Comparison of ENCODE assay signal across 21 cellular contexts in genomic region chr3:160217675-160218074, GRCh38. TPM values are rescaled to one million over a fixed set of nuclear protein-coding genes. Genes with fewer than 3 reads are reported as not detected.
DNase-seq lines count a peak whose midpoint lies in the region; FAIRE-seq and TF ChIP-seq lines count a peak whose summit lies in the region.
"Had no signal": no experiment of that assay in that cellular context is flagged by ENCODE, and none has a peak within 500 bp of the region (broad histone marks: within the 10 kb centered on the region; RNA-seq: fewer than 3 reads in every experiment).

No MANE protein-coding gene starts in this region.

- H3K27ac Mint-ChIP-seq in astrocyte (ENCODE audit: unreplicated experiment) = peak overlapping the region; percentile 47
- H3K27ac Mint-ChIP-seq: CD8-positive, alpha-beta T cell; H9 had no signal

- H3K27me3 Mint-ChIP-seq in astrocyte (ENCODE audit: low read depth, unreplicated experiment) = no peaks in the 10 kb centered on the region

- DNase-seq in NCI-H82 (lab: John Stamatoyannopoulos, UW) (peak; percentile 81), NCI-H82 treated with DMSO at 0.1 percent for 48 hours (lab: John Stamatoyannopoulos, UW; ENCODE audit: unreplicated experiment) (no peak), ELF-1 (ENCODE audit: low read depth, low spot score) (peak; percentile 28), astrocyte (ENCODE audit: low read depth) (no peak), trophoblast cell (no peak), NAMALWA (ENCODE audit: low spot score) (no peak), iPS-NIHi11 (ENCODE audit: low spot score) (no peak)
- DNase-seq: 8988T; CD8-positive, alpha-beta T cell; DMS 273 treated with DMSO at 0.1 percent for 48 hours; DMS53; DND-41; EL; GOT3; H9 had no signal

- H2BK12ac ChIP-seq in trophoblast cell (ENCODE audit: low read length) = no peak overlapping the region

- no peak overlapping the region for H3K14ac ChIP-seq in trophoblast cell (ENCODE audit: low read length)

- H3K9ac ChIP-seq in astrocyte (ENCODE audit: low read length) (no peak overlapping the region), trophoblast cell (ENCODE audit: low read length) (no peak overlapping the region)
- H3K9ac ChIP-seq: BLaER1 treated with 17β-estradiol and CSF1 and Interleukin-3, amounts not matched to agents 10 nM and 100 nM had no signal

- H3K4me1 Mint-ChIP-seq in astrocyte (ENCODE audit: low read depth, unreplicated experiment) = peaks cover 3% of the 10 kb centered on the region

- H4K12ac ChIP-seq in trophoblast cell (ENCODE audit: low read depth, low read length) = no peak overlapping the region

- H2BK120ac ChIP-seq in trophoblast cell (ENCODE audit: insufficient read depth, low read length, poor library complexity) = no peak overlapping the region

- no peak for FAIRE-seq in astrocyte (lab: Jason Lieb, UNC)
- FAIRE-seq: G401.6, GM12891, GM19239 had no signal

- no peaks in the 10 kb centered on the region for H3K79me1 ChIP-seq in trophoblast cell (ENCODE audit: low read length)

- H3K27ac ChIP-seq in astrocyte (ENCODE audit: low read depth, low read length) = no peak overlapping the region
- H3K27ac ChIP-seq in trophoblast cell (ENCODE audit: low read depth, low read length) = no peak overlapping the region
- H3K27ac ChIP-seq: BLaER1 treated with 17β-estradiol and CSF1 and Interleukin-3, amounts not matched to agents 10 nM and 100 nM had no signal

- no peak overlapping the region for H3K4ac ChIP-seq in trophoblast cell (ENCODE audit: low read depth, low read length)

- no CpG with 5 or more reads among the region's 4 CpGs for WGBS in trophoblast cell (ENCODE audit: extremely low coverage, insufficient coverage, insufficient read length)

- H3K9me3 Mint-ChIP-seq in astrocyte (ENCODE audit: unreplicated experiment) = no peaks in the 10 kb centered on the region
- H3K9me3 Mint-ChIP-seq: CD8-positive, alpha-beta T cell; H9 had no signal

- H3K27me3 ChIP-seq in astrocyte (ENCODE audit: insufficient read depth, low read length) (peaks cover 17% of the 10 kb centered on the region), trophoblast cell (ENCODE audit: insufficient read depth, low read length) (no peaks in the 10 kb centered on the region)

- no peak overlapping the region for H2AFZ ChIP-seq in astrocyte (ENCODE audit: low read depth, low read length)
- H2AFZ ChIP-seq in trophoblast cell (ENCODE audit: insufficient read depth, low read length, poor library complexity) = no peak overlapping the region

- no peak overlapping the region for H3K4me3 Mint-ChIP-seq in astrocyte (ENCODE audit: unreplicated experiment)
- H3K4me3 Mint-ChIP-seq: CD8-positive, alpha-beta T cell; H9 had no signal

- H4K20me1 ChIP-seq in astrocyte (ENCODE audit: insufficient read depth, low read length) = no peaks in the 10 kb centered on the region
- H4K20me1 ChIP-seq: BLaER1 treated with 17β-estradiol and CSF1 and Interleukin-3, amounts not matched to agents 10 nM and 100 nM had no signal

- no peak for TF ChIP-seq CTCF in astrocyte (IDR thresholded peaks at IDR 0.05; ENCODE audit: insufficient read depth, low read depth, low read length)

- H3K4me2 ChIP-seq in astrocyte (ENCODE audit: low read length) = no peak overlapping the region
- H3K4me2 ChIP-seq in trophoblast cell (ENCODE audit: low read length) = peak overlapping the region; percentile 5
- H3K4me2 ChIP-seq: BLaER1 treated with 17β-estradiol and CSF1 and Interleukin-3, amounts not matched to agents 10 nM and 100 nM had no signal

- H3K4me3 ChIP-seq in astrocyte (ENCODE audit: insufficient read depth, low read depth, low read length) (no peak overlapping the region), trophoblast cell (ENCODE audit: low read depth, low read length) (no peak overlapping the region)
- H3K4me3 ChIP-seq: BLaER1 treated with 17β-estradiol and CSF1 and Interleukin-3, amounts not matched to agents 10 nM and 100 nM had no signal

- no peak overlapping the region for H2AK5ac ChIP-seq in trophoblast cell (ENCODE audit: low read length)

- no peak overlapping the region for H4K8ac ChIP-seq in trophoblast cell (ENCODE audit: low read depth, low read length)

- H3K9me3 ChIP-seq in astrocyte (ENCODE audit: insufficient read depth, low read depth, low read length) = no peaks in the 10 kb centered on the region
- no peaks in the 10 kb centered on the region for H3K9me3 ChIP-seq in trophoblast cell (ENCODE audit: insufficient read depth, low read depth, low read length)
- H3K9me3 ChIP-seq: BLaER1 treated with 17β-estradiol and CSF1 and Interleukin-3, amounts not matched to agents 10 nM and 100 nM had no signal

- H2BK5ac ChIP-seq in trophoblast cell (ENCODE audit: low read depth, low read length, poor library complexity) = no peak overlapping the region

- H3K4me1 ChIP-seq in astrocyte (ENCODE audit: insufficient read depth, low read length) (no peaks in the 10 kb centered on the region), trophoblast cell (ENCODE audit: control insufficient read depth in 1 of 2, insufficient read depth in 2 of 2, low read length in 2 of 2) (peaks cover 0 to 3% of the 10 kb centered on the region in 2 experiments)
- H3K4me1 ChIP-seq: BLaER1 treated with 17β-estradiol and CSF1 and Interleukin-3, amounts not matched to agents 10 nM and 100 nM had no signal

- no peak overlapping the region for H3K23ac ChIP-seq in trophoblast cell (ENCODE audit: low read length)

- H3K18ac ChIP-seq in trophoblast cell (ENCODE audit: low read length) = no peak overlapping the region

- H3K36me3 ChIP-seq in astrocyte (ENCODE audit: insufficient read depth, low read length) = no peaks in the 10 kb centered on the region
- no peaks in the 10 kb centered on the region for H3K36me3 ChIP-seq in trophoblast cell (ENCODE audit: control insufficient read depth in 1 of 2, insufficient read depth in 2 of 2, low read length in 2 of 2)
- H3K36me3 ChIP-seq: BLaER1 treated with 17β-estradiol and CSF1 and Interleukin-3, amounts not matched to agents 10 nM and 100 nM had no signal

- H4K91ac ChIP-seq in trophoblast cell (ENCODE audit: low read depth, low read length) = no peak overlapping the region

- H3K36me3 Mint-ChIP-seq in astrocyte (ENCODE audit: low read depth, unreplicated experiment) = no peaks in the 10 kb centered on the region
- H3K36me3 Mint-ChIP-seq: CD8-positive, alpha-beta T cell had no signal

- H3K79me2 ChIP-seq in astrocyte (ENCODE audit: insufficient read depth, low read length) (no peaks in the 10 kb centered on the region), trophoblast cell (ENCODE audit: control insufficient read depth, insufficient read depth, low read length, poor library complexity) (no peaks in the 10 kb centered on the region)

RNA-seq across cellular contexts. Expression of gene C3orf80, which starts 7.5 kb away (rescaled TPM):
- total RNA-seq in astrocyte = 6.5 and 13.7 TPM in 2 replicates
- polyA plus RNA-seq in trophoblast cell (2013) = 0.07 TPM in 2 replicates
- total RNA-seq: A673; CD8-positive, alpha-beta T cell had no signal
- polyA plus RNA-seq: AG04450 had no signal

Comparison
In these comparisons a context has a peak if more than half of its experiments do, and no peak if none do; other contexts are left out.
1. DNase-seq: peak in NCI-H82 (single experiment) and ELF-1 (single experiment); none in NCI-H82 treated with DMSO at 0.1 percent for 48 hours (single experiment), astrocyte (single experiment), trophoblast cell (0 of 2), NAMALWA (single experiment) and iPS-NIHi11 (single experiment).